ENCODE assay signal across 9 cellular contexts in genomic region chr13:33611016-33611805, GRCh38.
DNase-seq lines count a peak whose midpoint lies in the region; ATAC-seq, FAIRE-seq and TF ChIP-seq lines count a peak whose summit lies in the region.
"Had no signal": no experiment of that assay in that cellular context is flagged by ENCODE, and none has a peak within 500 bp of the region (broad histone marks: within the 10 kb centered on the region; RNA-seq: fewer than 3 reads in every experiment).

No MANE protein-coding gene starts in this region.

- H3K27ac Mint-ChIP-seq in nephron, result peak overlapping the region; percentile 96

- H2AFZ ChIP-seq in OCI-LY7 (ENCODE audit: low read length), result no peak overlapping the region

- POLR2A ChIA-PET in OCI-LY7 (lab: Charles Lee), result no interaction called here

- no peaks in the 10 kb centered on the region for H4K20me1 ChIP-seq in OCI-LY7 (ENCODE audit: insufficient read depth, low read length)

- H3K4me1 Mint-ChIP-seq in nephron, result peaks cover 58% of the 10 kb centered on the region

- peak; percentile 8 to 86 (median 71) for DNase-seq in C1 segment of cervical spinal cord (lab: John Stamatoyannopoulos, UW)
- DNase-seq in RCC 7860 (ENCODE audit: low spot score), result peak; percentile 21
- DNase-seq in epithelial cell of prostate (ENCODE audit: low read depth, low spot score), result no peak
- no peak for DNase-seq in OCI-LY7 (ENCODE audit: low spot score)
- no peak for DNase-seq in SKM-1 treated with dmso at 0.1 percent for 144 hours (lab: John Stamatoyannopoulos, UW; ENCODE audit: unreplicated experiment)
- no peak for DNase-seq in GM19238 (ENCODE audit: insufficient read length, low spot score)

- H3K9me2 ChIP-seq in OCI-LY7 (ENCODE audit: insufficient read depth, low read length), result no peaks in the 10 kb centered on the region

- H3K4me2 ChIP-seq in OCI-LY7 (ENCODE audit: low read length), result no peak overlapping the region

- TF ChIP-seq CTCF in nephron (IDR thresholded peaks at IDR 0.05; ENCODE audit: unreplicated experiment in 3 of 3), result no peak
- TF ChIP-seq CTCF in OCI-LY7 (conservative IDR thresholded peaks at IDR 0.05; ENCODE audit: low read length), result no peak

- H3K4me1 ChIP-seq in OCI-LY7 (ENCODE audit: insufficient read depth, low read length, poor library complexity, severe bottlenecking), result no peaks in the 10 kb centered on the region

- no peak for ATAC-seq in HG02884 (IDR thresholded peaks at IDR 0.05; ENCODE audit: unreplicated experiment)

- H3K36me3 ChIP-seq in OCI-LY7 (ENCODE audit: insufficient read depth, low read length), result no peaks in the 10 kb centered on the region

- H3K79me2 ChIP-seq in OCI-LY7 (ENCODE audit: insufficient read depth, low read depth, low read length), result no peaks in the 10 kb centered on the region

- no peak overlapping the region for H3K4me3 ChIP-seq in OCI-LY7 (ENCODE audit: low read depth, low read length, poor library complexity, severe bottlenecking)

- peak overlapping the region; percentile 72 for H3K27ac ChIP-seq in epithelial cell of prostate
- H3K27ac ChIP-seq in OCI-LY7 (ENCODE audit: low read depth, low read length, poor library complexity, severe bottlenecking), result no peak overlapping the region

- H3K36me3 Mint-ChIP-seq in nephron (ENCODE audit: low read depth), result no peaks in the 10 kb centered on the region

- BruUV-seq in OCI-LY7 (replicated peaks; lab: Mats Ljungman, UMichigan), result no TSS peak

- intact Hi-C loops in OCI-LY7 (cut with micrococcal nuclease; ENCODE audit: unreplicated experiment), result no loop called here

- no peaks in the 10 kb centered on the region for H3K9me3 ChIP-seq in OCI-LY7 (ENCODE audit: low read length)

- peak overlapping the region; percentile 33 to 48 (median 47) for H3K4me3 Mint-ChIP-seq in nephron

- H3K27me3 Mint-ChIP-seq in nephron (ENCODE audit: low read depth), result no peaks in the 10 kb centered on the region

- CTCF ChIA-PET in OCI-LY7 (lab: Charles Lee; ENCODE audit: unreplicated experiment), result no interaction called here

- FAIRE-seq in RCC 7860 (lab: Jason Lieb, UNC), result no peak
- FAIRE-seq: TTC549 had no signal

- H3K9me3 Mint-ChIP-seq in nephron, result no peaks in the 10 kb centered on the region

Comparison
In these comparisons a context has a peak if more than half of its experiments do, and no peak if none do; other contexts are left out.
1. DNase-seq: peak in C1 segment of cervical spinal cord (14 of 14) and RCC 7860 (single experiment); none in epithelial cell of prostate (single experiment), OCI-LY7 (single experiment), SKM-1 treated with dmso at 0.1 percent for 144 hours (single experiment) and GM19238 (single experiment).